ENCODE assay signal across 9 cellular contexts in genomic region chr2:148338544-148338943, GRCh38.
DNase-seq lines count a peak whose midpoint lies in the region; ATAC-seq and TF ChIP-seq lines count a peak whose summit lies in the region.
"Had no signal": no experiment of that assay in that cellular context is flagged by ENCODE, and none has a peak within 500 bp of the region (broad histone marks: within the 10 kb centered on the region; RNA-seq: fewer than 3 reads in every experiment).

No MANE protein-coding gene starts in this region.

- TF ChIP-seq CTCF in epithelial cell of esophagus (IDR thresholded peaks at IDR 0.05; ENCODE audit: insufficient read depth, low read depth, low read length, missing control alignments) = no peak

- DNase-seq in EH (ENCODE audit: low read depth) (peak; percentile 60), NCI-H460 (ENCODE audit: extremely low read depth, low read depth) (peak; percentile 5), epithelial cell of esophagus (ENCODE audit: low read depth) (peak; percentile 79), myocyte (ENCODE audit: low read depth) (peak; percentile 44), superior temporal gyrus (ENCODE audit: extremely low spot score) (no peak), NCI-H187 treated with DMSO at 0.1 percent for 48 hours (lab: John Stamatoyannopoulos, UW) (no peak)
- DNase-seq in effector CD8-positive, alpha-beta T cell (lab: John Stamatoyannopoulos, UW) = no peak
- DNase-seq: NCI-H1092 had no signal

- ATAC-seq in GM19467 (IDR thresholded peaks at IDR 0.05; ENCODE audit: unreplicated experiment) = no peak

- H3K4me3 ChIP-seq in epithelial cell of esophagus (ENCODE audit: low read length) = no peak overlapping the region

Comparison
In these comparisons a context has a peak if more than half of its experiments do, and no peak if none do; other contexts are left out.
1. DNase-seq: peak in EH (single experiment), NCI-H460 (single experiment), epithelial cell of esophagus (single experiment) and myocyte (single experiment); none in effector CD8-positive, alpha-beta T cell (single experiment), superior temporal gyrus (single experiment) and NCI-H187 treated with DMSO at 0.1 percent for 48 hours (single experiment).